Comparison of ENCODE assay signal across 8 cellular contexts in genomic region chr17:80260791-80261158, GRCh38. TPM values are rescaled to one million over a fixed set of nuclear protein-coding genes. Genes with fewer than 3 reads are reported as not detected.
DNase-seq lines count a peak whose midpoint lies in the region; ATAC-seq and TF ChIP-seq lines count a peak whose summit lies in the region.

TSS of gene RNF213 (plus strand) at chr17:80260852. CDS start at chr17:80263682, 2,830 bp downstream.

- no peaks in the 10 kb centered on the region for H3K9me3 ChIP-seq in GM23248 (ENCODE audit: low read depth)
- no peaks in the 10 kb centered on the region for H3K9me3 ChIP-seq in naive thymus-derived CD4-positive, alpha-beta T cell (ENCODE audit: control insufficient read depth in 2 of 3, low read length in 3 of 3)
- no peaks in the 10 kb centered on the region for H3K9me3 ChIP-seq in vagina

- intact Hi-C loops in Calu3 (cut with micrococcal nuclease; ENCODE audit: unreplicated experiment), result no loop called here
- intact Hi-C loops in naive thymus-derived CD4-positive, alpha-beta T cell (cut with micrococcal nuclease), result loop anchor here (1.0 to 10.0 kb wide), 9 partner anchors 41 to 1667 kb away; partner anchors contain the start of genes CEP131 (in 2 of the 2), EIF4A3 (in 2 of the 2), FAAP100 (in 1 of the 2) and GAA (in 1 of the 2)
- intact Hi-C loops in vagina (cut with DNase I), result loop anchor here (10.0 kb wide), 1 partner anchor 116 kb away; the partner anchor contains the start of gene EIF4A3

- no peaks in the 10 kb centered on the region for H3K36me3 ChIP-seq in GM23248 (ENCODE audit: low read depth)
- peaks cover 0 to 5% (median 0%) of the 10 kb centered on the region in 3 experiments for H3K36me3 ChIP-seq in naive thymus-derived CD4-positive, alpha-beta T cell (ENCODE audit: control insufficient read depth in 2 of 3, insufficient read depth in 3 of 3, low read length in 3 of 3)
- H3K36me3 ChIP-seq in vagina, result no peaks in the 10 kb centered on the region

- H3F3A ChIP-seq in GM23248 (ENCODE audit: insufficient read depth), result peaks cover 21% of the 10 kb centered on the region

- TF ChIP-seq POLR2A in vagina (IDR thresholded peaks at IDR 0.05), result peak; percentile 50 to 68

- DNase-seq in Calu3 (peak; percentile 59), GM23248 (peak; percentile 66), NCI-H460 (ENCODE audit: extremely low read depth, low read depth) (no peak), activated T-helper 1 cell treated with Interleukin-2 at 50 U/mL for 16 hours (ENCODE audit: low read depth) (peak; percentile 43), fibroblast of gingiva (ENCODE audit: low read depth) (peak; percentile 34), vagina (ENCODE audit: extremely low spot score in 2 of 2) (no peak)
- DNase-seq in naive thymus-derived CD4-positive, alpha-beta T cell, result peak in 8 of 9 donors; percentile 51 to 75 (median 60)

- in situ Hi-C loops in GM23248 (cut with MboI), result no loop called here

- BruUV-seq in Calu3 (replicated peaks; lab: Mats Ljungman, UMichigan), result no TSS peak

- no peaks in the 10 kb centered on the region for H3K9me2 ChIP-seq in GM23248 (ENCODE audit: insufficient read depth)

- no peaks in the 10 kb centered on the region for H3K27me3 Mint-ChIP-seq in Calu3 (ENCODE audit: unreplicated experiment)
- H3K27me3 Mint-ChIP-seq in naive thymus-derived CD4-positive, alpha-beta T cell, result peaks cover 0 to 2% (median 0%) of the 10 kb centered on the region in 5 donors

- WGBS in GM23248 (ENCODE audit: low coverage in 1 of 2, low lambda C conversion rate in 2 of 2, missing lambda C conversion rate in 2 of 2), 2 experiments, result 2% methylated on average over 25 of the region's 54 CpGs; no CpG with 5 or more reads in 1 of the 2 experiments

- peaks cover 50% of the 10 kb centered on the region for H3K36me3 Mint-ChIP-seq in Calu3 (ENCODE audit: insufficient read depth, unreplicated experiment)
- peaks cover 0 to 18% (median 3%) of the 10 kb centered on the region in 5 donors for H3K36me3 Mint-ChIP-seq in naive thymus-derived CD4-positive, alpha-beta T cell

- H3K4me3 Mint-ChIP-seq in Calu3 (ENCODE audit: low read depth, unreplicated experiment), result peak within 1 kb of the TSS; percentile 87
- H3K4me3 Mint-ChIP-seq in naive thymus-derived CD4-positive, alpha-beta T cell, result peak within 1 kb of the TSS; percentile 84 to 99 (median 94)

- peaks cover 30% of the 10 kb centered on the region for H3K4me1 Mint-ChIP-seq in Calu3 (ENCODE audit: low read depth, unreplicated experiment)
- H3K4me1 Mint-ChIP-seq in naive thymus-derived CD4-positive, alpha-beta T cell, result peaks cover 24 to 58% (median 51%) of the 10 kb centered on the region in 7 donors

- H3K79me2 ChIP-seq in GM23248 (ENCODE audit: insufficient read depth), result peaks cover 37% of the 10 kb centered on the region

- H2AFZ ChIP-seq in GM23248, result peak within 1 kb of the TSS; percentile 50

- POLR2A ChIA-PET in naive thymus-derived CD4-positive, alpha-beta T cell (lab: Charles Lee), result interaction anchor here (1.0 to 2.3 kb wide), 7 partner anchors 10 to 402 kb away, joined by 3 to 14 read pairs (median 3); partner anchors contain the start of genes SGSH and SLC26A11

- no peaks in the 10 kb centered on the region for H4K20me1 ChIP-seq in GM23248 (ENCODE audit: insufficient read depth)

- no peaks in the 10 kb centered on the region for H3K27me3 ChIP-seq in GM23248 (replicated peaks; ENCODE audit: insufficient read depth)
- no peaks in the 10 kb centered on the region for H3K27me3 ChIP-seq in naive thymus-derived CD4-positive, alpha-beta T cell (ENCODE audit: control insufficient read depth in 2 of 2, insufficient read depth in 2 of 2, low read length in 2 of 2)
- no peaks in the 10 kb centered on the region for H3K27me3 ChIP-seq in vagina

- peak within 1 kb of the TSS; percentile 96 for H3K27ac Mint-ChIP-seq in Calu3 (ENCODE audit: unreplicated experiment)
- H3K27ac Mint-ChIP-seq in naive thymus-derived CD4-positive, alpha-beta T cell, result peak within 1 kb of the TSS; percentile 93 to 99 (median 97)

- peak within 1 kb of the TSS; percentile 79 for H3K27ac ChIP-seq in GM23248
- peak within 1 kb of the TSS; percentile 98 for H3K27ac ChIP-seq in naive thymus-derived CD4-positive, alpha-beta T cell (ENCODE audit: low read depth, low read length)
- peak within 1 kb of the TSS; percentile 99 for H3K27ac ChIP-seq in vagina

- H3K4me3 ChIP-seq in GM23248 (peak within 1 kb of the TSS; percentile 82), vagina (peak within 1 kb of the TSS; percentile 89 to 100)
- H3K4me3 ChIP-seq in naive thymus-derived CD4-positive, alpha-beta T cell (ENCODE audit: low read length), result peak within 1 kb of the TSS; percentile 75

- peak within 1 kb of the TSS; percentile 80 for H3K4me2 ChIP-seq in GM23248 (ENCODE audit: unreplicated experiment)

- TF ChIP-seq CTCF in Calu3 (IDR thresholded peaks at IDR 0.05; ENCODE audit: unreplicated experiment), result no peak
- no peak for TF ChIP-seq CTCF in vagina (IDR thresholded peaks at IDR 0.05)

- H3K4me1 ChIP-seq in GM23248 (ENCODE audit: insufficient read depth) (peaks cover 15% of the 10 kb centered on the region), vagina (peaks cover 57% of the 10 kb centered on the region)
- H3K4me1 ChIP-seq in naive thymus-derived CD4-positive, alpha-beta T cell (ENCODE audit: control insufficient read depth in 2 of 2, insufficient read depth in 2 of 2, low read length in 2 of 2), result peaks cover 29 to 31% of the 10 kb centered on the region in 2 donors

- peak; percentile 53 for ATAC-seq in naive thymus-derived CD4-positive, alpha-beta T cell
- ATAC-seq in HG02884 (IDR thresholded peaks at IDR 0.05; ENCODE audit: unreplicated experiment), result no peak

- CTCF ChIA-PET in Calu3 (lab: Charles Lee), result interaction anchor here (0.5 kb wide), 1 partner anchor 544 kb away, joined by 3 read pairs; no protein-coding TSS in a partner anchor
- CTCF ChIA-PET in naive thymus-derived CD4-positive, alpha-beta T cell (lab: Charles Lee), result interaction anchor here (0.5 kb wide), 1 partner anchor 51 kb away, joined by 3 read pairs; no protein-coding TSS in a partner anchor

- H3K9me3 Mint-ChIP-seq in Calu3 (ENCODE audit: low read depth, unreplicated experiment), result no peaks in the 10 kb centered on the region
- peaks cover 0 to 1% (median 0%) of the 10 kb centered on the region in 11 donors for H3K9me3 Mint-ChIP-seq in naive thymus-derived CD4-positive, alpha-beta T cell

- peak within 1 kb of the TSS; percentile 95 for H3K9ac ChIP-seq in GM23248

RNA-seq across cellular contexts. Expression of gene RNF213, which starts in this region (rescaled TPM):
- 221 and 369 TPM in 2 replicates for total RNA-seq in Calu3 (2022)
- total RNA-seq in GM23248 (2014; rRNA removed; shearing (Covaris generic)), result 45.0 and 62.3 TPM in 2 replicates
- polyA plus RNA-seq in GM23248 (2016; fragmentation: Nextera tagmentation; extraction: Ambion mirVana), result 16.7 and 18.8 TPM in 2 replicates
- 52.7 and 60.8 TPM in 2 replicates for total RNA-seq in NCI-H460 (2014; rRNA removed; shearing (Covaris generic))
- 67.9 and 76.5 TPM in 2 replicates for polyA plus RNA-seq in NCI-H460 (2014; cell fraction: nucleus; rRNA removed)
- 100 to 1,000 TPM; 317 to 775 (median 426) TPM for total RNA-seq in naive thymus-derived CD4-positive, alpha-beta T cell
- polyA plus RNA-seq in naive thymus-derived CD4-positive, alpha-beta T cell, result 10 to 100 TPM; 33.3 to 49.6 TPM
- total RNA-seq in vagina, result 144 TPM

Comparison
In these comparisons a context has a peak if more than half of its experiments do, and no peak if none do; other contexts are left out.
1. DNase-seq: peak in Calu3 (single experiment), GM23248 (single experiment), activated T-helper 1 cell treated with Interleukin-2 at 50 U/mL for 16 hours (single experiment), fibroblast of gingiva (single experiment) and naive thymus-derived CD4-positive, alpha-beta T cell (8 of 9); none in NCI-H460 (single experiment) and vagina (0 of 2).
2. Peak in every context shown above with its lines, with median percentiles within 50 percentile points of each other: H3K27ac ChIP-seq and H3K4me3 ChIP-seq.